ENCODE assay signal across 1 cellular context in the genomic region with DNA sequence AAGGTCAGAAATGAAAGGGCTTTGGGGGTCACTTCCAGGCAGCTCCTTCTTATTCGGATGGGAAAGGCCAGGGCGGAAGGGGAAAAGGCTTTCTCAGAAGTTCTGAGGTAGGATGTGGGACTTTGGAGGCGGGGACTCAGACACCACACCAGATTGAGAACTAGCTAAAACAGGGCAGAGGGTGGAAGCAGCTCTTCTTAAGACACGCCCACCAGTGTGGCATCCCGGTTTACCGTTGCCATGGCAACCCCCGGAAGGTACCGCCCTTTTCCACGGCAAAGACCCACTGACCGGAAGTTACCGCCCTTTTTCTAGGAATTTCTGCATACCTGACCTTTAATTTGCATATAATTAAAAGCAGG.
TF ChIP-seq lines count a peak whose summit lies in the region.

No MANE protein-coding gene starts in this region.

TF ChIP-seq in GM12878, 131 proteins besides CTCF, POLR2A, EP300 and RAD21:
- TF ChIP-seq BMI1 (IDR thresholded peaks at IDR 0.05; ENCODE audit: borderline replicate concordance) = peak; percentile 67; the same call in 1 of the 2 replicates
- TF ChIP-seq LARP7 (IDR thresholded peaks at IDR 0.05) = no peak
TF ChIP-seq in GM12878: peak in this region for 1.
